Comparison of ENCODE assay signal across 1 cellular context in the genomic region with DNA sequence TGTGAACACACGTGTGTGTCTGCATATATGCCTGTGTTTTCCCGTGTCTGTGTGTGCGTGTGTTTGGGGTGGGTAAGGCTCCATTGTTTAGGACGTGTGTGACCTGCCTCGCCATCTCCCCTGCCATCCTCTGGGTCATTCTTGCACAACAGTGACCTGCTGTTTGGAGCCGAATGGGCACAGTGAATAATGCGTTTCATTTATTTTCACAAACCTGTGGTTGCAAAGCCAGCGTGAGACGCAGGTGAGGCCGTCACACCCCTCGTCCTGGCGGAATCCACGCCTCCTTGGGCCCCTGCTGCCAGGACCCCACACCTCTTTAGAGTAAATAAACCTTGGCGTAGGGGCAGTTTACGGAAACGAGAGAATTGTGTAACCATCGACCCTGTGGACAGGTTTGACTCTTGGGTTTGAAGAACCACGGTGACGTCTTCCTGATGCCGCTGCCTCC.
TF ChIP-seq lines count a peak whose summit lies in the region.

No MANE protein-coding gene starts in this region.

TF ChIP-seq in SK-N-SH treated with all-trans-retinoic acid at 6 μM for 48 hours, 23 proteins besides CTCF, POLR2A, EP300 and RAD21 (continued from another document):
- TF ChIP-seq, protein P1, sequence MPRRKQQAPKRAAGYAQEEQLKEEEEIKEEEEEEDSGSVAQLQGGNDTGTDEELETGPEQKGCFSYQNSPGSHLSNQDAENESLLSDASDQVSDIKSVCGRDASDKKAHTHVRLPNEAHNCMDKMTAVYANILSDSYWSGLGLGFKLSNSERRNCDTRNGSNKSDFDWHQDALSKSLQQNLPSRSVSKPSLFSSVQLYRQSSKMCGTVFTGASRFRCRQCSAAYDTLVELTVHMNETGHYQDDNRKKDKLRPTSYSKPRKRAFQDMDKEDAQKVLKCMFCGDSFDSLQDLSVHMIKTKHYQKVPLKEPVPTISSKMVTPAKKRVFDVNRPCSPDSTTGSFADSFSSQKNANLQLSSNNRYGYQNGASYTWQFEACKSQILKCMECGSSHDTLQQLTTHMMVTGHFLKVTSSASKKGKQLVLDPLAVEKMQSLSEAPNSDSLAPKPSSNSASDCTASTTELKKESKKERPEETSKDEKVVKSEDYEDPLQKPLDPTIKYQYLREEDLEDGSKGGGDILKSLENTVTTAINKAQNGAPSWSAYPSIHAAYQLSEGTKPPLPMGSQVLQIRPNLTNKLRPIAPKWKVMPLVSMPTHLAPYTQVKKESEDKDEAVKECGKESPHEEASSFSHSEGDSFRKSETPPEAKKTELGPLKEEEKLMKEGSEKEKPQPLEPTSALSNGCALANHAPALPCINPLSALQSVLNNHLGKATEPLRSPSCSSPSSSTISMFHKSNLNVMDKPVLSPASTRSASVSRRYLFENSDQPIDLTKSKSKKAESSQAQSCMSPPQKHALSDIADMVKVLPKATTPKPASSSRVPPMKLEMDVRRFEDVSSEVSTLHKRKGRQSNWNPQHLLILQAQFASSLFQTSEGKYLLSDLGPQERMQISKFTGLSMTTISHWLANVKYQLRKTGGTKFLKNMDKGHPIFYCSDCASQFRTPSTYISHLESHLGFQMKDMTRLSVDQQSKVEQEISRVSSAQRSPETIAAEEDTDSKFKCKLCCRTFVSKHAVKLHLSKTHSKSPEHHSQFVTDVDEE (CRISPR knock-in tag; IDR thresholded peaks at IDR 0.05): no peak
- TF ChIP-seq, protein P2, sequence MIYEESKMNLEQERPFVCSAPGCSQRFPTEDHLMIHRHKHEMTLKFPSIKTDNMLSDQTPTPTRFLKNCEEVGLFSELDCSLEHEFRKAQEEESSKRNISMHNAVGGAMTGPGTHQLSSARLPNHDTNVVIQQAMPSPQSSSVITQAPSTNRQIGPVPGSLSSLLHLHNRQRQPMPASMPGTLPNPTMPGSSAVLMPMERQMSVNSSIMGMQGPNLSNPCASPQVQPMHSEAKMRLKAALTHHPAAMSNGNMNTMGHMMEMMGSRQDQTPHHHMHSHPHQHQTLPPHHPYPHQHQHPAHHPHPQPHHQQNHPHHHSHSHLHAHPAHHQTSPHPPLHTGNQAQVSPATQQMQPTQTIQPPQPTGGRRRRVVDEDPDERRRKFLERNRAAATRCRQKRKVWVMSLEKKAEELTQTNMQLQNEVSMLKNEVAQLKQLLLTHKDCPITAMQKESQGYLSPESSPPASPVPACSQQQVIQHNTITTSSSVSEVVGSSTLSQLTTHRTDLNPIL (CRISPR knock-in tag; IDR thresholded peaks at IDR 0.05; ENCODE audit: low read depth): no peak
- TF ChIP-seq ZFP30 (CRISPR knock-in tag; IDR thresholded peaks at IDR 0.05): no peak
- TF ChIP-seq CSDC2 (CRISPR knock-in tag; IDR thresholded peaks at IDR 0.05): no peak
- TF ChIP-seq ZNF565 (CRISPR knock-in tag; conservative IDR thresholded peaks at IDR 0.05; ENCODE audit: low read depth): no peak
- TF ChIP-seq, protein P3, sequence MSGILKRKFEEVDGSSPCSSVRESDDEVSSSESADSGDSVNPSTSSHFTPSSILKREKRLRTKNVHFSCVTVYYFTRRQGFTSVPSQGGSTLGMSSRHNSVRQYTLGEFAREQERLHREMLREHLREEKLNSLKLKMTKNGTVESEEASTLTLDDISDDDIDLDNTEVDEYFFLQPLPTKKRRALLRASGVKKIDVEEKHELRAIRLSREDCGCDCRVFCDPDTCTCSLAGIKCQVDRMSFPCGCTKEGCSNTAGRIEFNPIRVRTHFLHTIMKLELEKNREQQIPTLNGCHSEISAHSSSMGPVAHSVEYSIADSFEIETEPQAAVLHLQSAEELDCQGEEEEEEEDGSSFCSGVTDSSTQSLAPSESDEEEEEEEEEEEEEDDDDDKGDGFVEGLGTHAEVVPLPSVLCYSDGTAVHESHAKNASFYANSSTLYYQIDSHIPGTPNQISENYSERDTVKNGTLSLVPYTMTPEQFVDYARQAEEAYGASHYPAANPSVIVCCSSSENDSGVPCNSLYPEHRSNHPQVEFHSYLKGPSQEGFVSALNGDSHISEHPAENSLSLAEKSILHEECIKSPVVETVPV (CRISPR knock-in tag; IDR thresholded peaks at IDR 0.05): no peak
- TF ChIP-seq PPARA (CRISPR knock-in tag; IDR thresholded peaks at IDR 0.05; ENCODE audit: borderline replicate concordance): no peak
- no peak for TF ChIP-seq BACH2 (CRISPR knock-in tag; IDR thresholded peaks at IDR 0.05; ENCODE audit: borderline replicate concordance)
- no peak for TF ChIP-seq ARNTL (CRISPR knock-in tag; IDR thresholded peaks at IDR 0.05; ENCODE audit: borderline replicate concordance, low read depth)
- TF ChIP-seq RARB (CRISPR knock-in tag; IDR thresholded peaks at IDR 0.05): no peak
